Comparison of ENCODE assay signal across 8 cellular contexts in genomic region chr4:48830706-48831531, GRCh38. TPM values are rescaled to one million over a fixed set of nuclear protein-coding genes. Genes with fewer than 3 reads are reported as not detected.
DNase-seq lines count a peak whose midpoint lies in the region; ATAC-seq, FAIRE-seq and TF ChIP-seq lines count a peak whose summit lies in the region.

Gene OCIAD1 (plus strand): TSS chr4:48831088. CDS start chr4:48832625, 1,537 bp downstream.

- H3K27ac ChIP-seq in keratinocyte (ENCODE audit: control insufficient read depth, insufficient read depth, low read length): peak within 1 kb of the TSS; percentile 99

- H2AFZ ChIP-seq in keratinocyte (ENCODE audit: control insufficient read depth, low read length): peak within 1 kb of the TSS; percentile 97

- peaks cover 36% of the 10 kb centered on the region for H3K79me2 ChIP-seq in keratinocyte (ENCODE audit: control insufficient read depth, insufficient read depth, low read length)

- peaks cover 2% of the 10 kb centered on the region for H4K20me1 ChIP-seq in keratinocyte (ENCODE audit: control insufficient read depth, extremely low read depth, insufficient read depth, low read length)

- no peaks in the 10 kb centered on the region for H3K9me1 ChIP-seq in keratinocyte (ENCODE audit: control insufficient read depth, extremely low read depth, insufficient read depth, low read length)

- peak within 1 kb of the TSS; percentile 81 for H3K4me2 ChIP-seq in keratinocyte (ENCODE audit: control insufficient read depth, extremely low read depth, insufficient read depth, low read depth, low read length)

- H3K4me3 ChIP-seq in keratinocyte (ENCODE audit: control insufficient read depth in 2 of 3, extremely low read depth in 1 of 3, insufficient read depth in 2 of 3, low read depth in 1 of 3, low read length in 3 of 3): peak within 1 kb of the TSS; percentile 90 to 99 (median 97)

- DNase-seq in AG20443 (ENCODE audit: low spot score): peak; percentile 100
- DNase-seq in NCI-H510A (lab: John Stamatoyannopoulos, UW): peak; percentile 89
- DNase-seq in activated CD4-positive, alpha-beta T cell treated with anti-CD3 and anti-CD28 coated beads for 1 hour: peak; percentile 90
- peak; percentile 98 for DNase-seq in cerebellum (ENCODE audit: low spot score)
- peak; percentile 94 for DNase-seq in keratinocyte (ENCODE audit: low read depth, low spot score)
- DNase-seq in stimulated activated CD4-positive, alpha-beta T cell treated with anti-CD3 and anti-CD28 coated beads, Interleukin-15, amount 100 ng/mL, for 1 hour (ENCODE audit: low read depth in 1 of 2, low spot score in 1 of 2): peak; percentile 81 to 84

- TF ChIP-seq CTCF in keratinocyte (optimal IDR thresholded peaks at IDR 0.05 in 1 of 3, IDR thresholded peaks at IDR 0.05 in 1 of 3, conservative IDR thresholded peaks at IDR 0.05 in 1 of 3; ENCODE audit: extremely low read depth in 1 of 3, insufficient read depth in 2 of 3, low read length in 3 of 3): no peak

- peak within 1 kb of the TSS; percentile 100 for H3K9ac ChIP-seq in keratinocyte (ENCODE audit: control insufficient read depth, extremely low read depth, insufficient read depth, low read length)

- dilution Hi-C loops in keratinocyte (cut with MboI; ENCODE audit: extremely low pct_ligation_motif_present, low sequenced_read_pairs): no loop called here

- peaks cover 6% of the 10 kb centered on the region for H3K4me1 ChIP-seq in keratinocyte (ENCODE audit: control insufficient read depth, extremely low read depth, insufficient read depth, low read length)

- peaks cover 5% of the 10 kb centered on the region in 2 experiments for H3K36me3 ChIP-seq in keratinocyte (ENCODE audit: control insufficient read depth in 2 of 2, extremely low read depth in 1 of 2, insufficient read depth in 2 of 2, low read length in 2 of 2)

- no peaks in the 10 kb centered on the region for H3K27me3 ChIP-seq in keratinocyte (ENCODE audit: control insufficient read depth, extremely low read depth, insufficient read depth, low read length)

- peak; percentile 99 for ATAC-seq in HG03432 (IDR thresholded peaks at IDR 0.05; ENCODE audit: unreplicated experiment)

- TF ChIP-seq POLR2A in GM19099 (IDR thresholded peaks at IDR 0.05; ENCODE audit: extremely low read depth, insufficient read length, low read depth): peak; percentile 73

- no peaks in the 10 kb centered on the region for H3K9me3 ChIP-seq in keratinocyte (ENCODE audit: control insufficient read depth, low read depth, low read length)

- peak; percentile 96 for FAIRE-seq in keratinocyte (lab: Jason Lieb, UNC)

RNA-seq across cellular contexts. Expression of gene OCIAD1, which starts in this region (rescaled TPM):
- 116 TPM for total RNA-seq in cerebellum
- 130 to 199 TPM (median 168 TPM) in 3 replicates for polyA plus RNA-seq in keratinocyte
- polyA plus RNA-seq in keratinocyte (2011; ENCODE audit: low read depth): 81.0 TPM
- polyA plus RNA-seq in keratinocyte (2011; cell fraction: cytosol; rRNA removed): 92.7 and 193 TPM in 2 replicates
- 220 and 255 TPM in 2 replicates for polyA plus RNA-seq in keratinocyte (2011; cell fraction: nucleus; rRNA removed)
- polyA plus RNA-seq in keratinocyte (2012; ENCODE audit: low replicate concordance): 110 and 113 TPM in 2 replicates
- 56.1 to 70.9 TPM (median 60.1 TPM) in 3 replicates for polyA minus RNA-seq in keratinocyte
- polyA minus RNA-seq in keratinocyte (2011; cell fraction: cytosol; rRNA and poly(A)+ RNA removed): 90.5 TPM
- polyA minus RNA-seq in keratinocyte (2011; cell fraction: nucleus; rRNA and poly(A)+ RNA removed): 87.5 and 114 TPM in 2 replicates

Comparison
In these comparisons a context has a peak if more than half of its experiments do, and no peak if none do; other contexts are left out.
1. Peak in every context shown above with its lines: DNase-seq, ATAC-seq, H3K4me3 ChIP-seq and H3K27ac ChIP-seq.